In genomic region chr2:85324639-85325465, GRCh38 we compare ENCODE assay signal across 8 cellular contexts. TPM values are rescaled to one million over a fixed set of nuclear protein-coding genes. Genes with fewer than 3 reads are reported as not detected.
DNase-seq lines count a peak whose midpoint lies in the region; ATAC-seq and TF ChIP-seq lines count a peak whose summit lies in the region.

No MANE protein-coding gene starts in this region.

- peaks cover 35% of the 10 kb centered on the region for H3K36me3 Mint-ChIP-seq in activated naive CD4-positive, alpha-beta T cell treated with anti-CD3 and anti-CD28 coated beads, Interleukin-2, amount 50 U/mL, for 24 hours
- H3K36me3 Mint-ChIP-seq in activated T-helper 2 cell treated with anti-CD3 and anti-CD28 coated beads, Interferon-gamma antibody, Interleukin-2, Interleukin-4, amounts not matched to agents 10 μg/mL and 5 μg/mL and 100 μg/mL, durations not matched to agents 14 hours and 24 hours and 36 hours (ENCODE audit: low read depth), result peaks cover 80% of the 10 kb centered on the region

- TF ChIP-seq CTCF in upper lobe of left lung (IDR thresholded peaks at IDR 0.05), result no peak

- peak overlapping the region; percentile 92 for H3K27ac Mint-ChIP-seq in activated naive CD4-positive, alpha-beta T cell treated with anti-CD3 and anti-CD28 coated beads, Interleukin-2, amount 50 U/mL, for 24 hours
- no peak overlapping the region for H3K27ac Mint-ChIP-seq in activated T-helper 2 cell treated with anti-CD3 and anti-CD28 coated beads, Interferon-gamma antibody, Interleukin-2, Interleukin-4, amounts not matched to agents 10 μg/mL and 5 μg/mL and 100 μg/mL, durations not matched to agents 14 hours and 24 hours and 36 hours

- WGBS in upper lobe of left lung, 2 donors, result 44 to 49% methylated on average over 10 of the region's 10 CpGs

- peak overlapping the region; percentile 4 to 99 (median 96) for H3K27ac ChIP-seq in upper lobe of left lung

- intact Hi-C loops in activated T-helper 2 cell treated with anti-CD3 and anti-CD28 coated beads, Interferon-gamma antibody, Interleukin-2, Interleukin-4, amounts not matched to agents 10 μg/mL and 5 μg/mL and 100 μg/mL, durations not matched to agents 14 hours and 24 hours and 36 hours (cut with micrococcal nuclease), result loop anchor here (5.0 kb wide), 2 partner anchors 82 to 388 kb away; no protein-coding TSS in a partner anchor
- intact Hi-C loops in left colon (cut with DNase I, micrococcal nuclease), result no loop called here

- no peaks in the 10 kb centered on the region for H3K9me3 ChIP-seq in upper lobe of left lung

- H3K36me3 ChIP-seq in upper lobe of left lung, result peaks cover 5 to 51% (median 43%) of the 10 kb centered on the region in 4 donors

- H3K4me3 ChIP-seq in upper lobe of left lung, result peak overlapping the region in 3 of 4 donors; percentile 69 to 81 (median 75)

- no peaks in the 10 kb centered on the region for H3K27me3 Mint-ChIP-seq in activated naive CD4-positive, alpha-beta T cell treated with anti-CD3 and anti-CD28 coated beads, Interleukin-2, amount 50 U/mL, for 24 hours
- H3K27me3 Mint-ChIP-seq in activated T-helper 2 cell treated with anti-CD3 and anti-CD28 coated beads, Interferon-gamma antibody, Interleukin-2, Interleukin-4, amounts not matched to agents 10 μg/mL and 5 μg/mL and 100 μg/mL, durations not matched to agents 14 hours and 24 hours and 36 hours (ENCODE audit: low read depth), result no peaks in the 10 kb centered on the region

- H3K4me1 Mint-ChIP-seq in activated naive CD4-positive, alpha-beta T cell treated with anti-CD3 and anti-CD28 coated beads, Interleukin-2, amount 50 U/mL, for 24 hours, result peaks cover 71% of the 10 kb centered on the region
- peaks cover 61% of the 10 kb centered on the region for H3K4me1 Mint-ChIP-seq in activated T-helper 2 cell treated with anti-CD3 and anti-CD28 coated beads, Interferon-gamma antibody, Interleukin-2, Interleukin-4, amounts not matched to agents 10 μg/mL and 5 μg/mL and 100 μg/mL, durations not matched to agents 14 hours and 24 hours and 36 hours (ENCODE audit: low read depth)

- H3K27me3 ChIP-seq in upper lobe of left lung, result no peaks in the 10 kb centered on the region

- no peak for TF ChIP-seq EP300 in upper lobe of left lung (IDR thresholded peaks at IDR 0.05)

- H3K4me3 Mint-ChIP-seq in activated naive CD4-positive, alpha-beta T cell treated with anti-CD3 and anti-CD28 coated beads, Interleukin-2, amount 50 U/mL, for 24 hours, result peak overlapping the region; percentile 99
- H3K4me3 Mint-ChIP-seq in activated T-helper 2 cell treated with anti-CD3 and anti-CD28 coated beads, Interferon-gamma antibody, Interleukin-2, Interleukin-4, amounts not matched to agents 10 μg/mL and 5 μg/mL and 100 μg/mL, durations not matched to agents 14 hours and 24 hours and 36 hours (ENCODE audit: low read depth), result peak overlapping the region; percentile 100

- no peak for TF ChIP-seq POLR2A in upper lobe of left lung (IDR thresholded peaks at IDR 0.05)

- ATAC-seq in left colon, result peak; percentile 60
- ATAC-seq in upper lobe of left lung (ENCODE audit: low FRiP score in 2 of 2), result no peak
- ATAC-seq in HG03342 (IDR thresholded peaks at IDR 0.05; ENCODE audit: unreplicated experiment), result no peak

- no peak for DNase-seq in activated naive CD4-positive, alpha-beta T cell treated with anti-CD3 and anti-CD28 coated beads, Interleukin-2, amount 50 U/mL, for 16 hours
- no peak for DNase-seq in activated T-helper 2 cell treated with anti-CD3 and anti-CD28 coated beads, Interferon-gamma antibody, Interleukin-2, Interleukin-4, amounts not matched to agents 10 μg/mL and 5 μg/mL and 100 μg/mL, durations not matched to agents 14 hours and 24 hours and 36 hours (ENCODE audit: low spot score)
- DNase-seq in left colon, result peak; percentile 63 to 73
- no peak for DNase-seq in upper lobe of left lung
- no peak for DNase-seq in NCI-H2029 (lab: John Stamatoyannopoulos, UW)
- DNase-seq in activated CD8-positive, alpha-beta memory T cell treated with anti-CD3 and anti-CD28 coated beads, Interleukin-2, amount 50 U/mL, for 48 hours, result no peak

- peaks cover 59 to 72% (median 60%) of the 10 kb centered on the region in 4 donors for H3K4me1 ChIP-seq in upper lobe of left lung

- H3K9me3 Mint-ChIP-seq in activated naive CD4-positive, alpha-beta T cell treated with anti-CD3 and anti-CD28 coated beads, Interleukin-2, amount 50 U/mL, for 24 hours, result no peaks in the 10 kb centered on the region
- H3K9me3 Mint-ChIP-seq in activated T-helper 2 cell treated with anti-CD3 and anti-CD28 coated beads, Interferon-gamma antibody, Interleukin-2, Interleukin-4, amounts not matched to agents 10 μg/mL and 5 μg/mL and 100 μg/mL, durations not matched to agents 14 hours and 24 hours and 36 hours, result no peaks in the 10 kb centered on the region

RNA-seq across cellular contexts. Expression of gene TGOLN2, which starts 2.9 kb away (rescaled TPM):
- total RNA-seq in activated T-helper 2 cell treated with anti-CD3 and anti-CD28 coated beads, Interferon-gamma antibody, Interleukin-2, Interleukin-4, amounts not matched to agents 10 μg/mL and 5 μg/mL and 100 μg/mL, durations not matched to agents 14 hours and 24 hours and 36 hours, result 94.0 and 96.5 TPM in 2 replicates
- total RNA-seq in left colon, result 100 to 1,000 TPM; 186 to 193 TPM
- 100 to 1,000 TPM; 128 to 172 (median 147) TPM for total RNA-seq in upper lobe of left lung

RNA-seq across cellular contexts. Expression of gene RETSAT, which starts 29.5 kb away (rescaled TPM):
- 26.3 and 29.6 TPM in 2 replicates for total RNA-seq in activated T-helper 2 cell treated with anti-CD3 and anti-CD28 coated beads, Interferon-gamma antibody, Interleukin-2, Interleukin-4, amounts not matched to agents 10 μg/mL and 5 μg/mL and 100 μg/mL, durations not matched to agents 14 hours and 24 hours and 36 hours
- total RNA-seq in left colon (100 to 1,000 TPM; 245 to 291 TPM), upper lobe of left lung (10 to 100 TPM; 36.7 to 81.5 (median 57.9) TPM)

RNA-seq across cellular contexts. Expression of gene ELMOD3, which starts 29.7 kb away (rescaled TPM):
- 17.0 and 18.9 TPM in 2 replicates for total RNA-seq in activated T-helper 2 cell treated with anti-CD3 and anti-CD28 coated beads, Interferon-gamma antibody, Interleukin-2, Interleukin-4, amounts not matched to agents 10 μg/mL and 5 μg/mL and 100 μg/mL, durations not matched to agents 14 hours and 24 hours and 36 hours
- total RNA-seq in left colon, result 10 to 100 TPM; 18.3 to 19.6 TPM
- total RNA-seq in upper lobe of left lung, result 10 to 100 TPM; 13.2 to 82.8 (median 24.1) TPM

Comparison
In these comparisons a context has a peak if more than half of its experiments do, and no peak if none do; other contexts are left out.
1. DNase-seq: peak in left colon (2 of 2); none in activated naive CD4-positive, alpha-beta T cell treated with anti-CD3 and anti-CD28 coated beads, Interleukin-2, amount 50 U/mL, for 16 hours (single experiment), activated T-helper 2 cell treated with anti-CD3 and anti-CD28 coated beads, Interferon-gamma antibody, Interleukin-2, Interleukin-4, amounts not matched to agents 10 μg/mL and 5 μg/mL and 100 μg/mL, durations not matched to agents 14 hours and 24 hours and 36 hours (single experiment), upper lobe of left lung (0 of 2), NCI-H2029 (single experiment) and activated CD8-positive, alpha-beta memory T cell treated with anti-CD3 and anti-CD28 coated beads, Interleukin-2, amount 50 U/mL, for 48 hours (single experiment).